15 cellular contexts compared by ENCODE assay signal in the genomic region with DNA sequence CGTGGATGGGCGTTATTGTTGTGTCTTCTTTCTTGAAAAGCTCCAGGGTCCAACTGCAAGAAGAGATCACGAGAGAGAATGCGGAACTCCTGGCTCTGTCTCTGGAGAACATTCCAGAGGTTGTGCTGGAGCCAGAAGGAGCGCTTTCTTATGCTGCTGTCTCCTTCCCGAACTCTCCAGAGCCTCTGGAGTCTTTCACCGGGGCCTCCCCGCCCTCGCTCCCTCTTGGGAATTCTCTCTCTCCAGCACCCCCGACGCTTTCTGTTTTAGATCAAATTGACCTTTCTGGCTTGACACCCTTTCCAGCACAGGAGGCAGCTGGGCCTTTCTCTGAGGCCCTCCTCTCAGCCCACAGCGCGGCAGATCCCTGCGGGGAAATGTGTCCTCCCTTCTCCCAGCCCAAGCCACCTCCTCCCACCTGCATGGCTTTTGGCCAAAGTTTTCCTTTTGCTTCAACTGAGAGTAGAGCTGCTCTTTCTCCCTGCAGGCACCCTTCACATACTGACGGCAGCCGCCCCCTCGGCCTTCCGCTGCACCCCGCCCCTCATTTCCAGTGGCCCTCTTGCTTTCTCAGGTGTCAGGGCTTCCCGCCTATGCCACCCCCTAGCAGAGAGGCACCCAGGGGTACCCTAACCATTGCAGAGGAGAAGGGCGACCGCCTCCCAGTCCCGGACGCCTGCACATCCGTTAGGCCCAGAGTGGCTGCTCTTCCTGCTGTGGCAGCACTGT. TPM values are rescaled to one million over a fixed set of nuclear protein-coding genes. Genes with fewer than 3 reads are reported as not detected.
A peak's percentile ranks its signal among the peaks of the same experiment; 100 is the strongest.
DNase-seq lines count a peak whose midpoint lies in the region; ATAC-seq and TF ChIP-seq lines count a peak whose summit lies in the region.
"Had no signal": no experiment of that assay in that cellular context is flagged by ENCODE, and none has a peak within 500 bp of the region (broad histone marks: within the 10 kb centered on the region; RNA-seq: fewer than 3 reads in every experiment).

No MANE protein-coding gene starts in this region.

- WGBS in mammary epithelial cell (ENCODE audit: low coverage, missing lambda C conversion rate), result 18% methylated on average over 13 of the region's 25 CpGs

- H3K36me3 Mint-ChIP-seq in mesothelial cell of epicardium, result no peaks in the 10 kb centered on the region
- H3K36me3 Mint-ChIP-seq: activated naive CD8-positive, alpha-beta T cell treated with anti-CD3 and anti-CD28 coated beads, Interleukin-2, amount 10 ng/mL, durations not matched to agents 7 days and 5 days had no signal

- no TSS peak for BruUV-seq in mammary epithelial cell (replicated peaks; lab: Mats Ljungman, UMichigan)

- CTCF ChIA-PET in mammary epithelial cell (lab: Charles Lee; ENCODE audit: low non-redundant PET), result no interaction called here

- in situ Hi-C loops in mammary epithelial cell (cut with MboI; ENCODE audit: low sequenced_read_pairs in 2 of 2), result no loop called here

- ATAC-seq in Right ventricle myocardium inferior (no peak), HG03460 (IDR thresholded peaks at IDR 0.05; ENCODE audit: unreplicated experiment) (no peak), HG03565 (IDR thresholded peaks at IDR 0.05; ENCODE audit: unreplicated experiment) (no peak)

- no peak overlapping the region for H3K27ac ChIP-seq in cardiac muscle cell
- H3K27ac ChIP-seq in mammary epithelial cell (ENCODE audit: insufficient read depth, low read depth, low read length), result no peak overlapping the region
- H3K27ac ChIP-seq: SJSA1 had no signal

- H4K20me1 ChIP-seq in mammary epithelial cell (ENCODE audit: insufficient read depth, low read length), result no peaks in the 10 kb centered on the region

- H3K9ac ChIP-seq in mammary epithelial cell (ENCODE audit: insufficient read depth, low read length), result no peak overlapping the region

- DNase-seq in cardiac muscle cell (ENCODE audit: low read depth in 1 of 2, low spot score in 1 of 2) (peak; percentile 36 to 56), Right ventricle myocardium inferior (ENCODE audit: missing footprints) (no peak), mammary epithelial cell (peak; percentile 2), mesothelial cell of epicardium (ENCODE audit: low spot score in 2 of 2, unreplicated experiment in 2 of 2) (no peak), GM10266 (ENCODE audit: extremely low spot score) (no peak)
- DNase-seq in effector CD8-positive, alpha-beta T cell (lab: John Stamatoyannopoulos, UW), result no peak
- DNase-seq: activated CD4-positive, alpha-beta T cell treated with anti-CD3 and anti-CD28 coated beads, Interleukin-2, amount 50 U/mL, for 1 hour; activated naive CD8-positive, alpha-beta T cell treated with anti-CD3 and anti-CD28 coated beads, Interleukin-2, amount 10 ng/mL, durations not matched to agents 7 days and 5 days; KBM-7; NCI-H226 had no signal

- no peak overlapping the region for H2AFZ ChIP-seq in mammary epithelial cell (ENCODE audit: low read depth, low read length)

- H3K4me1 ChIP-seq in cardiac muscle cell (ENCODE audit: low read depth), result no peaks in the 10 kb centered on the region
- no peaks in the 10 kb centered on the region for H3K4me1 ChIP-seq in mammary epithelial cell (ENCODE audit: insufficient read depth, low read length)
- H3K4me1 ChIP-seq: SJSA1 had no signal

- H3K27ac Mint-ChIP-seq in mesothelial cell of epicardium, result peak overlapping the region; percentile 91
- H3K27ac Mint-ChIP-seq: activated naive CD8-positive, alpha-beta T cell treated with anti-CD3 and anti-CD28 coated beads, Interleukin-2, amount 10 ng/mL, durations not matched to agents 7 days and 5 days had no signal

- no peaks in the 10 kb centered on the region for H3K79me2 ChIP-seq in mammary epithelial cell (ENCODE audit: insufficient read depth, low read length)

- no peaks in the 10 kb centered on the region for H3K9me3 Mint-ChIP-seq in mesothelial cell of epicardium
- H3K9me3 Mint-ChIP-seq: activated naive CD8-positive, alpha-beta T cell treated with anti-CD3 and anti-CD28 coated beads, Interleukin-2, amount 10 ng/mL, durations not matched to agents 7 days and 5 days had no signal

- H3K27me3 Mint-ChIP-seq in mesothelial cell of epicardium (ENCODE audit: low read depth), result peaks cover 15% of the 10 kb centered on the region

- no peak overlapping the region for H3K4me2 ChIP-seq in mammary epithelial cell (ENCODE audit: insufficient read depth, low read depth, low read length)

- H3K4me1 Mint-ChIP-seq in mesothelial cell of epicardium, result peaks cover 29% of the 10 kb centered on the region

- H3K9me3 ChIP-seq in cardiac muscle cell (ENCODE audit: low read depth) (no peaks in the 10 kb centered on the region), mammary epithelial cell (replicated peaks; ENCODE audit: insufficient read depth, low read length) (no peaks in the 10 kb centered on the region)
- H3K9me3 ChIP-seq: SJSA1 had no signal

- H3K27me3 ChIP-seq in cardiac muscle cell (peaks cover 24% of the 10 kb centered on the region), mammary epithelial cell (ENCODE audit: insufficient read depth, low read length) (no peaks in the 10 kb centered on the region)

- no peaks in the 10 kb centered on the region for H3K36me3 ChIP-seq in cardiac muscle cell
- H3K36me3 ChIP-seq in mammary epithelial cell (ENCODE audit: insufficient read depth, low read length), result no peaks in the 10 kb centered on the region
- H3K36me3 ChIP-seq: SJSA1 had no signal

- dilution Hi-C loops in mammary epithelial cell (cut with HindIII; ENCODE audit: low sequenced_read_pairs), result no loop called here

- H3K4me3 ChIP-seq in cardiac muscle cell (no peak overlapping the region), mammary epithelial cell (replicated peaks in 1 of 3; ENCODE audit: insufficient read depth in 1 of 3, low read depth in 2 of 3, low read length in 3 of 3) (no peak overlapping the region)
- H3K4me3 ChIP-seq: SJSA1 had no signal

- intact Hi-C loops in Right ventricle myocardium inferior (cut with DNase I) (no loop called here), mammary epithelial cell (cut with micrococcal nuclease) (no loop called here)

- TF ChIP-seq CTCF in cardiac muscle cell (IDR thresholded peaks at IDR 0.05; ENCODE audit: low read depth, low read length), result no peak
- TF ChIP-seq CTCF in mammary epithelial cell (conservative IDR thresholded peaks at IDR 0.05 in 1 of 2, IDR thresholded peaks at IDR 0.05 in 1 of 2; ENCODE audit: extremely low read depth in 1 of 2, insufficient read depth in 1 of 2, low read depth in 1 of 2, low read length in 2 of 2), result no peak
- no peak for TF ChIP-seq CTCF in mesothelial cell of epicardium (IDR thresholded peaks at IDR 0.05; ENCODE audit: unreplicated experiment)
- TF ChIP-seq CTCF in GM10266 (IDR thresholded peaks at IDR 0.05; ENCODE audit: control insufficient read depth, insufficient read depth, low read depth, missing control alignments), result no peak

- peak overlapping the region; percentile 31 for H3K4me3 Mint-ChIP-seq in mesothelial cell of epicardium
- H3K4me3 Mint-ChIP-seq: activated naive CD8-positive, alpha-beta T cell treated with anti-CD3 and anti-CD28 coated beads, Interleukin-2, amount 10 ng/mL, durations not matched to agents 7 days and 5 days had no signal

RNA-seq across cellular contexts. Expression of a gene that starts 6.6 kb away (rescaled TPM):
- total RNA-seq in cardiac muscle cell (not detected in 2 replicates), Right ventricle myocardium inferior (not detected), mammary epithelial cell (not detected), mesothelial cell of epicardium (not detected in 3 replicates)
- polyA plus RNA-seq in cardiac muscle cell (0.07 TPM in 1 of 2 replicates, not detected in the other), mammary epithelial cell (not detected)
- polyA minus RNA-seq in mammary epithelial cell, result not detected
- total RNA-seq: dermis microvascular lymphatic vessel endothelial cell, myocyte, SJSA1 had no signal

RNA-seq across cellular contexts. Expression of a gene that starts 41.5 kb away (rescaled TPM):
- total RNA-seq in cardiac muscle cell (not detected in 2 replicates), Right ventricle myocardium inferior (not detected), mammary epithelial cell (not detected), mesothelial cell of epicardium (not detected in 3 replicates)
- polyA plus RNA-seq in cardiac muscle cell (not detected in 2 replicates), mammary epithelial cell (not detected)
- not detected for polyA minus RNA-seq in mammary epithelial cell
- total RNA-seq: activated naive CD8-positive, alpha-beta T cell treated with anti-CD3 and anti-CD28 coated beads, Interleukin-2, amount 10 ng/mL, durations not matched to agents 7 days and 5 days; dermis microvascular lymphatic vessel endothelial cell; myocyte; SJSA1 had no signal

Comparison
In these comparisons a context has a peak if more than half of its experiments do, and no peak if none do; other contexts are left out.
1. DNase-seq: peak in cardiac muscle cell (2 of 2) and mammary epithelial cell (single experiment); none in Right ventricle myocardium inferior (single experiment), mesothelial cell of epicardium (0 of 2), GM10266 (single experiment) and effector CD8-positive, alpha-beta T cell (single experiment).